In the genomic region with DNA sequence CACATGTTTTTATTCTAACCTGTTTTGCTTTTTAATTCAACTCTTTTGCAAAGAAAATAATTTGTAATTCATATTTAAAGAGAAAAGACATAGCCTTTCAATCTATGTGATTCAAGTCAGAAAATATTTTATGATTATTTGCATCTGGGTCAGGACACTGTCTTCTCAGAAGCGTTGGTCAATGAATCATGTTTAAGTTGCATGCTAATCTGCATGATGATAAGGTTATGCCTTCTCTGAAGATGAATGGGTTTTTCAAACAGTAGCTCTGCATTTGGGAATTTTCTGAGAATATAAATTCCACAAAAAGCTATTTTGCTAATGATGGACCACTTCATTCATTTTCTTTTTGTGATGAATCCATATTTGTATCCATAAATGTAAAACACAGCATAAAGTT, we compare ENCODE assay signal across 27 cellular contexts.
A peak's percentile ranks its signal among the peaks of the same experiment; 100 is the strongest.
DNase-seq lines count a peak whose midpoint lies in the region; ATAC-seq, FAIRE-seq and TF ChIP-seq lines count a peak whose summit lies in the region.
"Had no signal": no experiment of that assay in that cellular context is flagged by ENCODE, and none has a peak within 500 bp of the region (broad histone marks: within the 10 kb centered on the region; RNA-seq: fewer than 3 reads in every experiment).

No MANE protein-coding gene starts in this region.

- intact Hi-C loops in right lobe of liver (cut with DNase I): no loop called here

- H2AFZ ChIP-seq in astrocyte (ENCODE audit: low read depth, low read length) (no peak overlapping the region), osteoblast (ENCODE audit: low read length) (no peak overlapping the region)

- TF ChIP-seq POLR2A in right lobe of liver (IDR thresholded peaks at IDR 0.05): no peak

- H3K27ac Mint-ChIP-seq in astrocyte (ENCODE audit: unreplicated experiment): no peak overlapping the region
- no peak overlapping the region for H3K27ac Mint-ChIP-seq in activated CD8-positive, alpha-beta T cell treated with anti-CD3 and anti-CD28 coated beads, Interleukin-2, amount 10 ng/mL, durations not matched to agents 7 days and 5 days
- H3K27ac Mint-ChIP-seq: CD14-positive monocyte; CD4-positive, alpha-beta memory T cell; CD4-positive, CD25-positive, alpha-beta regulatory T cell; CD8-positive, alpha-beta memory T cell had no signal

- H3K4me3 ChIP-seq in astrocyte (ENCODE audit: insufficient read depth, low read depth, low read length) (no peak overlapping the region), osteoblast (ENCODE audit: insufficient read depth, low read length) (no peak overlapping the region), right lobe of liver (no peak overlapping the region)
- H3K4me3 ChIP-seq: BLaER1, GM12878 had no signal

- H3K36me3 Mint-ChIP-seq in astrocyte (ENCODE audit: low read depth, unreplicated experiment): no peaks in the 10 kb centered on the region
- no peaks in the 10 kb centered on the region for H3K36me3 Mint-ChIP-seq in activated CD8-positive, alpha-beta T cell treated with anti-CD3 and anti-CD28 coated beads, Interleukin-2, amount 10 ng/mL, durations not matched to agents 7 days and 5 days (ENCODE audit: low read depth)
- H3K36me3 Mint-ChIP-seq: CD14-positive monocyte; CD4-positive, alpha-beta memory T cell; CD4-positive, CD25-positive, alpha-beta regulatory T cell; CD8-positive, alpha-beta memory T cell had no signal

- H3K27me3 ChIP-seq in astrocyte (ENCODE audit: insufficient read depth, low read length) (no peaks in the 10 kb centered on the region), osteoblast (ENCODE audit: insufficient read depth, low read length) (no peaks in the 10 kb centered on the region), right lobe of liver (peaks cover 0 to 3% of the 10 kb centered on the region in 2 donors)
- H3K27me3 ChIP-seq: BE2C, BLaER1 had no signal

- H4K20me1 ChIP-seq in astrocyte (ENCODE audit: insufficient read depth, low read length): no peaks in the 10 kb centered on the region
- no peaks in the 10 kb centered on the region for H4K20me1 ChIP-seq in osteoblast (ENCODE audit: insufficient read depth, low read length)
- H4K20me1 ChIP-seq: BLaER1 had no signal

- H3K36me3 ChIP-seq in astrocyte (ENCODE audit: insufficient read depth, low read length) (no peaks in the 10 kb centered on the region), osteoblast (ENCODE audit: insufficient read depth, low read length) (no peaks in the 10 kb centered on the region), right lobe of liver (no peaks in the 10 kb centered on the region)
- H3K36me3 ChIP-seq: BE2C, BLaER1 had no signal

- WGBS in right lobe of liver (ENCODE audit: insufficient coverage, low coverage, low lambda C conversion rate, missing lambda C conversion rate): 29% methylated on average over 1 of the region's 1 CpG

- H3K9ac ChIP-seq in astrocyte (ENCODE audit: low read length): no peak overlapping the region
- H3K9ac ChIP-seq: BLaER1 had no signal

- ATAC-seq in right lobe of liver: no peak
- no peak for ATAC-seq in activated CD8-positive, alpha-beta T cell treated with anti-CD3 and anti-CD28 coated beads, Interleukin-2, amount 10 ng/mL, durations not matched to agents 7 days and 5 days
- ATAC-seq: GM12878 had no signal

- no peak for TF ChIP-seq CTCF in astrocyte (IDR thresholded peaks at IDR 0.05; ENCODE audit: insufficient read depth, low read depth, low read length)
- TF ChIP-seq CTCF in osteoblast (IDR thresholded peaks at IDR 0.05; ENCODE audit: extremely low read depth, low read depth, low read length): no peak
- TF ChIP-seq CTCF in right lobe of liver (IDR thresholded peaks at IDR 0.05): no peak

- CTCF ChIA-PET in activated CD8-positive, alpha-beta T cell treated with anti-CD3 and anti-CD28 coated beads, Interleukin-2, amount 10 ng/mL, durations not matched to agents 7 days and 5 days (lab: Charles Lee): no interaction called here

- H3K4me3 Mint-ChIP-seq in astrocyte (ENCODE audit: unreplicated experiment): no peak overlapping the region
- H3K4me3 Mint-ChIP-seq in activated CD8-positive, alpha-beta T cell treated with anti-CD3 and anti-CD28 coated beads, Interleukin-2, amount 10 ng/mL, durations not matched to agents 7 days and 5 days: no peak overlapping the region
- H3K4me3 Mint-ChIP-seq: CD14-positive monocyte; CD4-positive, alpha-beta memory T cell; CD4-positive, CD25-positive, alpha-beta regulatory T cell; CD8-positive, alpha-beta memory T cell had no signal

- DNase-seq in NCI-H226 (peak; percentile 66), astrocyte (ENCODE audit: low read depth) (peak; percentile 6), osteoblast (ENCODE audit: insufficient read length, low spot score, missing footprints) (peak; percentile 5), EL (no peak), right lobe of liver (no peak), amniotic stem cell (lab: John Stamatoyannopoulos, UW) (no peak)
- DNase-seq in activated CD8-positive, alpha-beta T cell treated with anti-CD3 and anti-CD28 coated beads, Interleukin-2, amount 10 ng/mL, durations not matched to agents 7 days and 5 days: no peak
- DNase-seq: 8988T; ACHN; BE2C; C1 segment of cervical spinal cord; CD4-positive, alpha-beta memory T cell; CD4-positive, CD25-positive, alpha-beta regulatory T cell; CD8-positive, alpha-beta memory T cell; COR-L47; DMS 273 treated with DMSO at 0.1 percent for 48 hours; DMS153; DMS53; DMS79; DND-41 had no signal

- H3K79me2 ChIP-seq in astrocyte (ENCODE audit: insufficient read depth, low read length): no peaks in the 10 kb centered on the region
- H3K79me2 ChIP-seq in osteoblast (ENCODE audit: insufficient read depth, low read length): no peaks in the 10 kb centered on the region

- H3K9me3 Mint-ChIP-seq in astrocyte (ENCODE audit: unreplicated experiment): no peaks in the 10 kb centered on the region
- no peaks in the 10 kb centered on the region for H3K9me3 Mint-ChIP-seq in activated CD8-positive, alpha-beta T cell treated with anti-CD3 and anti-CD28 coated beads, Interleukin-2, amount 10 ng/mL, durations not matched to agents 7 days and 5 days (ENCODE audit: insufficient read depth)
- H3K9me3 Mint-ChIP-seq: CD4-positive, CD25-positive, alpha-beta regulatory T cell had no signal

- no peaks in the 10 kb centered on the region for H3K27me3 Mint-ChIP-seq in astrocyte (ENCODE audit: low read depth, unreplicated experiment)
- no peaks in the 10 kb centered on the region for H3K27me3 Mint-ChIP-seq in activated CD8-positive, alpha-beta T cell treated with anti-CD3 and anti-CD28 coated beads, Interleukin-2, amount 10 ng/mL, durations not matched to agents 7 days and 5 days (ENCODE audit: low read depth)
- H3K27me3 Mint-ChIP-seq: CD4-positive, CD25-positive, alpha-beta regulatory T cell; CD8-positive, alpha-beta memory T cell had no signal

- H3K4me1 ChIP-seq in astrocyte (ENCODE audit: insufficient read depth, low read length) (no peaks in the 10 kb centered on the region), osteoblast (ENCODE audit: insufficient read depth, low read length) (no peaks in the 10 kb centered on the region), right lobe of liver (no peaks in the 10 kb centered on the region)
- H3K4me1 ChIP-seq: BE2C had no signal

- peaks cover 2% of the 10 kb centered on the region for H3K4me1 Mint-ChIP-seq in astrocyte (ENCODE audit: low read depth, unreplicated experiment)
- H3K4me1 Mint-ChIP-seq in activated CD8-positive, alpha-beta T cell treated with anti-CD3 and anti-CD28 coated beads, Interleukin-2, amount 10 ng/mL, durations not matched to agents 7 days and 5 days (ENCODE audit: low read depth): no peaks in the 10 kb centered on the region
- H3K4me1 Mint-ChIP-seq: CD14-positive monocyte; CD4-positive, alpha-beta memory T cell; CD4-positive, CD25-positive, alpha-beta regulatory T cell; CD8-positive, alpha-beta memory T cell had no signal

- no peak overlapping the region for H3K4me2 ChIP-seq in astrocyte (ENCODE audit: low read length)
- no peak overlapping the region for H3K4me2 ChIP-seq in osteoblast (ENCODE audit: insufficient read depth, low read length)
- H3K4me2 ChIP-seq: BLaER1 had no signal

- H3K9me3 ChIP-seq in astrocyte (ENCODE audit: insufficient read depth, low read depth, low read length) (no peaks in the 10 kb centered on the region), osteoblast (ENCODE audit: low read depth, low read length) (no peaks in the 10 kb centered on the region), right lobe of liver (no peaks in the 10 kb centered on the region)
- H3K9me3 ChIP-seq: BE2C, BLaER1 had no signal

- POLR2A ChIA-PET in activated CD8-positive, alpha-beta T cell treated with anti-CD3 and anti-CD28 coated beads, Interleukin-2, amount 10 ng/mL, durations not matched to agents 7 days and 5 days (lab: Charles Lee): no interaction called here

- no peak for FAIRE-seq in astrocyte (lab: Jason Lieb, UNC)
- FAIRE-seq: A204.1, G401.6, GM12878, GM12892, GM18507 had no signal

- no peak overlapping the region for H3K27ac ChIP-seq in astrocyte (ENCODE audit: low read depth, low read length)
- H3K27ac ChIP-seq in osteoblast (ENCODE audit: low read depth, low read length): no peak overlapping the region
- H3K27ac ChIP-seq in right lobe of liver: no peak overlapping the region
- H3K27ac ChIP-seq: BLaER1 had no signal

Comparison
In these comparisons a context has a peak if more than half of its experiments do, and no peak if none do; other contexts are left out.
1. DNase-seq: peak in NCI-H226 (single experiment), astrocyte (single experiment) and osteoblast (single experiment); none in EL (single experiment), right lobe of liver (0 of 3), activated CD8-positive, alpha-beta T cell treated with anti-CD3 and anti-CD28 coated beads, Interleukin-2, amount 10 ng/mL, durations not matched to agents 7 days and 5 days (single experiment) and amniotic stem cell (single experiment).